ENCODE assay signal across 24 cellular contexts in the genomic region with DNA sequence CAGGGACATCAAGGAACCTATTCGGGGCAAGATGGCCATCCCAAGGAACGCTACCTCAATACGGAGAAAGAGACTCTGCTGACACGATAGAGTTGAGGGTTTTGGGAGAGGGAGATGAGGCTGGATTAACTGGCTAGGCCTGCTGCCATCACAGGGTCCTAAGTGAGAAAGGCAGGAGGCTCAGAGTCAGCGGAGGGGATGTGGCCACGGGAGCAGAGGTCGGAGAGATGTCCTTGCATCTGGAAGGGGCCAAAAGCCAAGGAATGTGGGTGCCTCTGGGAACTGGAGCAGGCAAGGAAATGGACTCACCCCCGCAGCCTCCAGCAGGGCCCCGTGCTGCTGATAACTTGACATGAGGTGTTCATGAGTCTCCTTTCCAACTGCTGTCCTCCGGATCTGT. TPM values are rescaled to one million over a fixed set of nuclear protein-coding genes. Genes with fewer than 3 reads are reported as not detected.
DNase-seq lines count a peak whose midpoint lies in the region; ATAC-seq, FAIRE-seq and TF ChIP-seq lines count a peak whose summit lies in the region.
"Had no signal": no experiment of that assay in that cellular context is flagged by ENCODE, and none has a peak within 500 bp of the region (broad histone marks: within the 10 kb centered on the region; RNA-seq: fewer than 3 reads in every experiment).

No MANE protein-coding gene starts in this region.

- no peak overlapping the region for H3K4me3 ChIP-seq in right cardiac atrium (ENCODE audit: low read length)
- no peak overlapping the region for H3K4me3 ChIP-seq in H1 (ENCODE audit: extremely low read depth in 1 of 4, insufficient read depth in 2 of 4, low read depth in 3 of 4, low read length in 4 of 4)
- H3K4me3 ChIP-seq: SJSA1 had no signal

- H2AK5ac ChIP-seq in H1 (ENCODE audit: low read depth, low read length) = 0 out of 2 replicates have a peak overlapping the region, but pooled peaks have one; percentile 20

- H2BK20ac ChIP-seq in H1 (ENCODE audit: low read length) = peak overlapping the region; percentile 100

- peak overlapping the region; percentile 2; the same call in 1 of the 2 replicates for H3K18ac ChIP-seq in H1 (ENCODE audit: extremely low read depth, low read length)

- peaks cover 6% of the 10 kb centered on the region for H3K9me3 Mint-ChIP-seq in osteocyte (ENCODE audit: unreplicated experiment)
- H3K9me3 Mint-ChIP-seq in activated T-helper 2 cell treated with anti-CD3 and anti-CD28 coated beads, Interferon-gamma antibody, Interleukin-2, Interleukin-4, amounts not matched to agents 10 μg/mL and 5 μg/mL and 100 μg/mL, durations not matched to agents 14 hours and 24 hours and 36 hours = no peaks in the 10 kb centered on the region
- H3K9me3 Mint-ChIP-seq in natural killer cell = no peaks in the 10 kb centered on the region
- H3K9me3 Mint-ChIP-seq: HFFc6 had no signal

- CTCF ChIA-PET in H1 (lab: Charles Lee; ENCODE audit: partially characterized antibody) = interaction anchor here (1.5 kb wide), 1 partner anchor 16 kb away, joined by 3 read pairs; no protein-coding TSS in a partner anchor

- peak overlapping the region; percentile 84; the same call in 1 of the 2 replicates for H2BK12ac ChIP-seq in H1 (ENCODE audit: low read depth, low read length)

- no peak overlapping the region for H3K14ac ChIP-seq in H1 (ENCODE audit: insufficient read length)

- peak overlapping the region; percentile 86; the same call in 1 of the 2 replicates for H2BK5ac ChIP-seq in H1 (ENCODE audit: low read depth, low read length)

- H3K4me2 ChIP-seq in H1 (ENCODE audit: insufficient read depth in 1 of 2, low read depth in 2 of 2, low read length in 2 of 2) = no peak overlapping the region

- no peak for TF ChIP-seq RAD21 in H1 (IDR thresholded peaks at IDR 0.05 in 1 of 2, conservative IDR thresholded peaks at IDR 0.05 in 1 of 2; ENCODE audit: low read depth in 2 of 2, low read length in 2 of 2)

- POLR2A ChIA-PET in H1 (lab: Charles Lee; ENCODE audit: partially characterized antibody) = interaction anchor here (0.7 to 1.0 kb wide), 2 partner anchors 28 to 254 kb away, joined by 3 read pairs; no protein-coding TSS in a partner anchor

- no peaks in the 10 kb centered on the region for H3K79me2 ChIP-seq in H1 (ENCODE audit: control insufficient read depth in 1 of 2, insufficient read depth in 2 of 2, low read length in 2 of 2)

- no peak for TF ChIP-seq CTCF in H1 (IDR thresholded peaks at IDR 0.05; ENCODE audit: control extremely low read depth in 1 of 3, insufficient read depth in 1 of 3, low read depth in 1 of 3, low read length in 3 of 3)
- TF ChIP-seq CTCF in osteocyte (IDR thresholded peaks at IDR 0.05) = no peak
- no peak for TF ChIP-seq CTCF in natural killer cell (IDR thresholded peaks at IDR 0.05)

- peaks cover 10% of the 10 kb centered on the region; the same call in 1 of the 2 replicates for H3K23me2 ChIP-seq in H1 (ENCODE audit: low read depth, low read length)

- H3K9me3 ChIP-seq in right cardiac atrium (ENCODE audit: control insufficient read depth, low read length) (no peaks in the 10 kb centered on the region), H1 (ENCODE audit: insufficient read depth in 2 of 2, low read depth in 1 of 2, low read length in 1 of 2) (peaks cover 5% of the 10 kb centered on the region in 2 experiments; a peak in 3 of 4 replicates)
- H3K9me3 ChIP-seq: SJSA1 had no signal

- H2AFZ ChIP-seq in H1 (ENCODE audit: low read length) = no peak overlapping the region

- no peak for TF ChIP-seq EP300 in H1 (IDR thresholded peaks at IDR 0.05; ENCODE audit: borderline replicate concordance in 1 of 2, low read depth in 2 of 2, low read length in 2 of 2)

- peak overlapping the region; percentile 85 for H2BK120ac ChIP-seq in H1 (replicated peaks; ENCODE audit: low read depth, low read length)

- 91% methylated on average over 10 of the region's 10 CpGs for WGBS in right cardiac atrium
- WGBS in H1 (ENCODE audit: extremely low coverage in 1 of 2, insufficient coverage in 1 of 2, insufficient read length in 1 of 2, insufficient replicate concordance in 2 of 2, low coverage in 1 of 2, low lambda C conversion rate in 2 of 2, missing lambda C conversion rate in 1 of 2), 2 experiments = 91% methylated on average over 10 of the region's 10 CpGs; no CpG with 5 or more reads in 1 of the 2 experiments

- no peaks in the 10 kb centered on the region for H3K27me3 ChIP-seq in right cardiac atrium (ENCODE audit: control insufficient read depth, insufficient read depth)
- H3K27me3 ChIP-seq in H1 (replicated peaks in 1 of 4; ENCODE audit: control insufficient read depth in 3 of 4, extremely low read depth in 1 of 4, insufficient read depth in 3 of 4, low read length in 3 of 4) = no peaks in the 10 kb centered on the region; a peak in 2 of 7 replicates
- H3K27me3 ChIP-seq: SJSA1 had no signal

- intact Hi-C loops in Right ventricle myocardium inferior (cut with DNase I) (no loop called here), right cardiac atrium (cut with DNase I) (no loop called here), natural killer cell (cut with micrococcal nuclease) (no loop called here)
- intact Hi-C loops in activated T-helper 2 cell treated with anti-CD3 and anti-CD28 coated beads, Interferon-gamma antibody, Interleukin-2, Interleukin-4, amounts not matched to agents 10 μg/mL and 5 μg/mL and 100 μg/mL, durations not matched to agents 14 hours and 24 hours and 36 hours (cut with micrococcal nuclease) = no loop called here

- no peak overlapping the region for H3K23ac ChIP-seq in H1 (ENCODE audit: insufficient read length)

- no peaks in the 10 kb centered on the region for H3K36me3 Mint-ChIP-seq in osteocyte (ENCODE audit: unreplicated experiment)
- no peaks in the 10 kb centered on the region for H3K36me3 Mint-ChIP-seq in activated T-helper 2 cell treated with anti-CD3 and anti-CD28 coated beads, Interferon-gamma antibody, Interleukin-2, Interleukin-4, amounts not matched to agents 10 μg/mL and 5 μg/mL and 100 μg/mL, durations not matched to agents 14 hours and 24 hours and 36 hours (ENCODE audit: low read depth)
- no peaks in the 10 kb centered on the region for H3K36me3 Mint-ChIP-seq in natural killer cell

- FAIRE-seq in H1 (lab: Jason Lieb, UNC) = no peak
- FAIRE-seq: HTR-8/SVneo had no signal

- H3K4me3 Mint-ChIP-seq in osteocyte (ENCODE audit: unreplicated experiment) = no peak overlapping the region
- H3K4me3 Mint-ChIP-seq in activated T-helper 2 cell treated with anti-CD3 and anti-CD28 coated beads, Interferon-gamma antibody, Interleukin-2, Interleukin-4, amounts not matched to agents 10 μg/mL and 5 μg/mL and 100 μg/mL, durations not matched to agents 14 hours and 24 hours and 36 hours (ENCODE audit: low read depth) = no peak overlapping the region
- no peak overlapping the region for H3K4me3 Mint-ChIP-seq in natural killer cell
- H3K4me3 Mint-ChIP-seq: HFFc6 had no signal

- H4K91ac ChIP-seq in H1 (replicated peaks; ENCODE audit: insufficient read length, low read length) = peak overlapping the region; percentile 2

- H3K4me1 Mint-ChIP-seq in osteocyte (ENCODE audit: unreplicated experiment) = no peaks in the 10 kb centered on the region
- H3K4me1 Mint-ChIP-seq in activated T-helper 2 cell treated with anti-CD3 and anti-CD28 coated beads, Interferon-gamma antibody, Interleukin-2, Interleukin-4, amounts not matched to agents 10 μg/mL and 5 μg/mL and 100 μg/mL, durations not matched to agents 14 hours and 24 hours and 36 hours (ENCODE audit: low read depth) = no peaks in the 10 kb centered on the region
- no peaks in the 10 kb centered on the region for H3K4me1 Mint-ChIP-seq in natural killer cell

- ATAC-seq in Right ventricle myocardium inferior (no peak), right cardiac atrium (no peak), natural killer cell (no peak), HG03342 (IDR thresholded peaks at IDR 0.05; ENCODE audit: unreplicated experiment) (no peak)

- H3K27ac Mint-ChIP-seq in osteocyte (ENCODE audit: unreplicated experiment) (no peak overlapping the region), natural killer cell (no peak overlapping the region)
- H3K27ac Mint-ChIP-seq in activated T-helper 2 cell treated with anti-CD3 and anti-CD28 coated beads, Interferon-gamma antibody, Interleukin-2, Interleukin-4, amounts not matched to agents 10 μg/mL and 5 μg/mL and 100 μg/mL, durations not matched to agents 14 hours and 24 hours and 36 hours = no peak overlapping the region
- H3K27ac Mint-ChIP-seq: HFFc6 had no signal

- H3K9ac ChIP-seq in H1 (replicated peaks in 1 of 4; ENCODE audit: extremely low read depth in 1 of 4, low read depth in 3 of 4, low read length in 3 of 4) = no peak overlapping the region

- peak overlapping the region; percentile 94 for H3K4ac ChIP-seq in H1 (replicated peaks; ENCODE audit: insufficient read length, low read depth, low read length)

- no peaks in the 10 kb centered on the region for H4K20me1 ChIP-seq in H1 (replicated peaks in 1 of 2; ENCODE audit: control insufficient read depth in 1 of 2, insufficient read depth in 2 of 2, low read length in 2 of 2)

- DNase-seq in Right ventricle myocardium inferior (ENCODE audit: missing footprints) = peak; percentile 6
- no peak for DNase-seq in right cardiac atrium
- peak in 1 of 2 experiments; percentile 34 for DNase-seq in H1 (ENCODE audit: low read depth in 1 of 2, low spot score in 2 of 2)
- DNase-seq in osteocyte (ENCODE audit: extremely low spot score, unreplicated experiment) = peak; percentile 62
- no peak for DNase-seq in activated CD4-positive, CD25-positive, alpha-beta regulatory T cell treated with anti-CD3 and anti-CD28 coated beads, Interleukin-2, amount 50 U/mL, for 72 hours
- DNase-seq in activated T-helper 2 cell treated with anti-CD3 and anti-CD28 coated beads, Interferon-gamma antibody, Interleukin-2, Interleukin-4, amounts not matched to agents 10 μg/mL and 5 μg/mL and 100 μg/mL, durations not matched to agents 14 hours and 24 hours and 36 hours (ENCODE audit: low spot score) = no peak
- no peak for DNase-seq in natural killer cell
- DNase-seq: AML-193, C1 segment of cervical spinal cord, DMS53, GDM1, HFFc6, KG1, NCI-H1105, NCI-H2029, NCI-H226, NCI-H510A treated with DMSO at 0.1 percent for 48 hours, NCI-H748 treated with DMSO at 0.1 percent for 48 hours had no signal

- H3K79me1 ChIP-seq in H1 (ENCODE audit: low read depth, low read length) = no peaks in the 10 kb centered on the region

- no peak overlapping the region for H4K8ac ChIP-seq in H1 (ENCODE audit: extremely low read depth, insufficient read depth, low read length)

- no peak for TF ChIP-seq POLR2A in H1 (IDR thresholded peaks at IDR 0.05; ENCODE audit: control extremely low read depth in 1 of 2, low read depth in 2 of 2, low read length in 2 of 2)

- H3K4me1 ChIP-seq in right cardiac atrium (ENCODE audit: control insufficient read depth, insufficient read depth, low read length) = no peaks in the 10 kb centered on the region
- peaks cover 0 to 11% (median 9%) of the 10 kb centered on the region in 4 experiments; a peak in 6 of 7 replicates for H3K4me1 ChIP-seq in H1 (replicated peaks in 1 of 4; ENCODE audit: control insufficient read depth in 3 of 4, insufficient read depth in 4 of 4, low read length in 3 of 4)
- H3K4me1 ChIP-seq: SJSA1 had no signal

- no peak overlapping the region for H3K56ac ChIP-seq in H1 (replicated peaks; ENCODE audit: insufficient read length, low read depth, low read length)

- H3K27me3 Mint-ChIP-seq in osteocyte (ENCODE audit: unreplicated experiment) (no peaks in the 10 kb centered on the region), natural killer cell (ENCODE audit: low read depth in 2 of 2) (peaks cover 0 to 8% of the 10 kb centered on the region in 2 donors)
- no peaks in the 10 kb centered on the region for H3K27me3 Mint-ChIP-seq in activated T-helper 2 cell treated with anti-CD3 and anti-CD28 coated beads, Interferon-gamma antibody, Interleukin-2, Interleukin-4, amounts not matched to agents 10 μg/mL and 5 μg/mL and 100 μg/mL, durations not matched to agents 14 hours and 24 hours and 36 hours (ENCODE audit: low read depth)

- H3K27ac ChIP-seq in right cardiac atrium (ENCODE audit: low read length) (no peak overlapping the region), H1 (ENCODE audit: low read depth, low read length) (no peak overlapping the region)
- H3K27ac ChIP-seq: SJSA1 had no signal

- H3K36me3 ChIP-seq in H1 (ENCODE audit: control insufficient read depth in 2 of 4, insufficient read depth in 4 of 4, low read length in 3 of 4) = no peaks in the 10 kb centered on the region
- H3K36me3 ChIP-seq: SJSA1 had no signal

- H2BK15ac ChIP-seq in H1 (ENCODE audit: low read length) = no peak overlapping the region; the same call in 1 of the 2 replicates

- H4K5ac ChIP-seq in H1 (ENCODE audit: insufficient read length, low read depth, low read length) = no peak overlapping the region

RNA-seq across cellular contexts. Expression of gene RFPL3, which starts 31.0 kb away (rescaled TPM):
- total RNA-seq in Right ventricle myocardium inferior (not detected), right cardiac atrium (not detected), osteocyte (not detected in 2 replicates), natural killer cell (not detected)
- polyA plus RNA-seq in right cardiac atrium (not detected), H1 (2011; rRNA removed) (0.08 TPM in 2 replicates)
- total RNA-seq in H1 (2021; fragmentation: NEBNext Ultra II Directional; extraction: Animal tissue kit (Norgen Biotek cat#: 25700)) = 0.24 TPM in 1 of 2 replicates, not detected in the other
- polyA plus RNA-seq in H1 (2011; cell fraction: cytosol; rRNA removed) = 0.14 TPM
- polyA plus RNA-seq in H1 (2011; cell fraction: nucleus; rRNA removed) = not detected
- 0.17 to 0.18 TPM in 2 of 4 replicates, not detected in the others for polyA plus RNA-seq in H1 (2012, experiment 1 of 2)
- not detected for polyA plus RNA-seq in H1 (2012, experiment 2 of 2)
- 0.12 TPM for polyA plus RNA-seq in H1 (2013, experiment 1 of 2)
- polyA plus RNA-seq in H1 (2013, experiment 2 of 2) = 0.24 TPM
- not detected in 2 replicates for polyA minus RNA-seq in H1 (2011; rRNA and poly(A)+ RNA removed)
- polyA minus RNA-seq in H1 (2011; cell fraction: cytosol; rRNA and poly(A)+ RNA removed) = not detected
- not detected for polyA minus RNA-seq in H1 (2011; cell fraction: nucleus; rRNA and poly(A)+ RNA removed)
- not detected in 2 replicates for total RNA-seq in activated T-helper 2 cell treated with anti-CD3 and anti-CD28 coated beads, Interferon-gamma antibody, Interleukin-2, Interleukin-4, amounts not matched to agents 10 μg/mL and 5 μg/mL and 100 μg/mL, durations not matched to agents 14 hours and 24 hours and 36 hours
- total RNA-seq: A172, H7, HFFc6, SJSA1 had no signal
- polyA plus RNA-seq: AG04450 had no signal

Comparison
In these comparisons a context has a peak if more than half of its experiments do, and no peak if none do; other contexts are left out.
1. DNase-seq: peak in Right ventricle myocardium inferior (single experiment) and osteocyte (single experiment); none in right cardiac atrium (0 of 3), activated CD4-positive, CD25-positive, alpha-beta regulatory T cell treated with anti-CD3 and anti-CD28 coated beads, Interleukin-2, amount 50 U/mL, for 72 hours (single experiment), activated T-helper 2 cell treated with anti-CD3 and anti-CD28 coated beads, Interferon-gamma antibody, Interleukin-2, Interleukin-4, amounts not matched to agents 10 μg/mL and 5 μg/mL and 100 μg/mL, durations not matched to agents 14 hours and 24 hours and 36 hours (single experiment) and natural killer cell (single experiment).